17 cellular contexts compared by ENCODE assay signal in the genomic region with DNA sequence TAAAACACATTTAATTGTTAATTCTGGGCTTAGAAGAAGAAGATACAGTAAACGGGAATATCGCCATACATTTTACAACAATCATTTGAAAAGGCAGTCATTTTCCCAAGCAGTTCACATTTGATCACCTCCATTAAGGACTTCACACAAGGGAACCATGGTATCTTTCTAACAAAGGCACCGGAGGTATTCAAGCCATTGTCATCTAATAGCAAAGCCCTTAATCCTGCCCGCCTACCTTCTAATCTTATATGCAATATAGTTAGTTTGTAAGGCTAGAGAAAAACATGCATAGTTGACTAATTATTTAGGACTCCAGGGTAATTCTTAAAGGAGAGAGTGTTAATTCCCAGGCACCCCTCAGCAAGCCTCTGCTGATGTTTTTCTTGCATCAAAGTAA.
DNase-seq lines count a peak whose midpoint lies in the region; ATAC-seq and TF ChIP-seq lines count a peak whose summit lies in the region.
"Had no signal": no experiment of that assay in that cellular context is flagged by ENCODE, and none has a peak within 500 bp of the region (broad histone marks: within the 10 kb centered on the region; RNA-seq: fewer than 3 reads in every experiment).

No MANE protein-coding gene starts in this region.

- no peak overlapping the region for H2BK12ac ChIP-seq in neuronal stem cell (ENCODE audit: low read length)

- no peaks in the 10 kb centered on the region for H3K79me2 ChIP-seq in mesendoderm (ENCODE audit: control insufficient read depth, insufficient read depth, low read length)

- H3K27me3 Mint-ChIP-seq in activated T-cell treated with anti-CD3 and anti-CD28 coated beads, Interleukin-2, amount 50 U/mL, for 4 hours (ENCODE audit: low read depth), result peaks cover 17% of the 10 kb centered on the region

- no peak overlapping the region for H4K91ac ChIP-seq in neuronal stem cell (ENCODE audit: low read depth, low read length, poor library complexity)

- TF ChIP-seq POLR2A in Peyer's patch (IDR thresholded peaks at IDR 0.05), result no peak

- H3K14ac ChIP-seq in neuronal stem cell (ENCODE audit: low read length), result no peak overlapping the region

- peaks cover 8% of the 10 kb centered on the region for H3K9me3 Mint-ChIP-seq in activated T-cell treated with anti-CD3 and anti-CD28 coated beads, Interleukin-2, amount 50 U/mL, for 4 hours
- H3K9me3 Mint-ChIP-seq: CD4-positive, alpha-beta T cell; CD8-positive, alpha-beta T cell had no signal

- H2BK15ac ChIP-seq in mesendoderm (replicated peaks; ENCODE audit: low read depth), result no peak overlapping the region
- no peak overlapping the region for H2BK15ac ChIP-seq in neuronal stem cell (ENCODE audit: low read length)

- H3K4ac ChIP-seq in mesendoderm (ENCODE audit: low read depth, low read length), result no peak overlapping the region
- no peak overlapping the region for H3K4ac ChIP-seq in neuronal stem cell (ENCODE audit: low read length)

- no peak overlapping the region for H2BK120ac ChIP-seq in mesendoderm (ENCODE audit: low read depth, low read length)
- H2BK120ac ChIP-seq in neuronal stem cell (ENCODE audit: low read depth, low read length), result no peak overlapping the region

- no CpG with 5 or more reads among the region's 4 CpGs for WGBS in mesendoderm (ENCODE audit: extremely low coverage, insufficient coverage, low lambda C conversion rate)
- no CpG with 5 or more reads among the region's 4 CpGs for WGBS in neuronal stem cell (ENCODE audit: extremely low coverage in 2 of 2, insufficient read length in 2 of 2, insufficient replicate concordance in 1 of 2), 2 donors

- peak overlapping the region; percentile 9 for H3K27ac ChIP-seq in HUES48 (ENCODE audit: low read depth, low read length)
- H3K27ac ChIP-seq in mesendoderm (ENCODE audit: low read depth, low read length), result no peak overlapping the region
- H3K27ac ChIP-seq in neuronal stem cell (replicated peaks; ENCODE audit: low read length), result no peak overlapping the region
- no peak overlapping the region for H3K27ac ChIP-seq in Peyer's patch
- H3K27ac ChIP-seq: 22Rv1; A549; BLaER1 treated with 17β-estradiol and CSF1 and Interleukin-3, amounts not matched to agents 10 nM and 100 nM; C4-2B had no signal

- H3K4me2 ChIP-seq in mesendoderm (ENCODE audit: low read length) (no peak overlapping the region), neuronal stem cell (ENCODE audit: insufficient read depth, low read length, poor library complexity, severe bottlenecking) (no peak overlapping the region)
- H3K4me2 ChIP-seq: A549; BLaER1 treated with 17β-estradiol and CSF1 and Interleukin-3, amounts not matched to agents 10 nM and 100 nM had no signal

- H3K18ac ChIP-seq in mesendoderm (ENCODE audit: low read length), result no peak overlapping the region
- H3K18ac ChIP-seq in neuronal stem cell (ENCODE audit: low read length), result no peak overlapping the region

- TF ChIP-seq CTCF in Peyer's patch (IDR thresholded peaks at IDR 0.05), result no peak

- H2BK5ac ChIP-seq in mesendoderm (ENCODE audit: low read length), result no peak overlapping the region
- H2BK5ac ChIP-seq in neuronal stem cell (ENCODE audit: low read length), result no peak overlapping the region

- no peaks in the 10 kb centered on the region for H3K36me3 Mint-ChIP-seq in activated T-cell treated with anti-CD3 and anti-CD28 coated beads, Interleukin-2, amount 50 U/mL, for 4 hours (ENCODE audit: insufficient read depth)
- H3K36me3 Mint-ChIP-seq: CD8-positive, alpha-beta T cell had no signal

- DNase-seq in mesendoderm (peak; percentile 61), neuronal stem cell (ENCODE audit: low spot score) (peak; percentile 12), Peyer's patch (no peak)
- no peak for DNase-seq in activated T-cell treated with anti-CD3 and anti-CD28 coated beads, Interleukin-2, amount 50 U/mL, for 4 hours
- DNase-seq: AML-193; Caco-2; Calu3; CD4-positive, alpha-beta T cell; CD8-positive, alpha-beta T cell; DMS79 treated with DMSO at 0.1 percent for 48 hours; GF-D8 had no signal

- no peak overlapping the region for H3K4me3 Mint-ChIP-seq in activated T-cell treated with anti-CD3 and anti-CD28 coated beads, Interleukin-2, amount 50 U/mL, for 4 hours
- H3K4me3 Mint-ChIP-seq: B cell; CD4-positive, alpha-beta T cell; CD8-positive, alpha-beta T cell had no signal

- H3K27me3 ChIP-seq in HUES48 (ENCODE audit: control insufficient read depth, insufficient read depth, low read length) (no peaks in the 10 kb centered on the region), mesendoderm (ENCODE audit: insufficient read depth, low read length, poor library complexity) (no peaks in the 10 kb centered on the region), neuronal stem cell (ENCODE audit: control insufficient read depth in 3 of 3, insufficient read depth in 3 of 3, low read depth in 1 of 3, low read length in 3 of 3) (no peaks in the 10 kb centered on the region), Peyer's patch (no peaks in the 10 kb centered on the region)
- H3K27me3 ChIP-seq: BLaER1 treated with 17β-estradiol and CSF1 and Interleukin-3, amounts not matched to agents 10 nM and 100 nM had no signal

- H3K9me3 ChIP-seq in HUES48 (ENCODE audit: control insufficient read depth, insufficient read depth, low read length), result no peaks in the 10 kb centered on the region
- H3K9me3 ChIP-seq in neuronal stem cell (replicated peaks in 1 of 2; ENCODE audit: control insufficient read depth in 2 of 2, insufficient read depth in 1 of 2, low read depth in 1 of 2, low read length in 2 of 2), result no peaks in the 10 kb centered on the region
- H3K9me3 ChIP-seq in Peyer's patch, result no peaks in the 10 kb centered on the region
- H3K9me3 ChIP-seq: A549, Caco-2 had no signal

- no peak for ATAC-seq in activated T-cell treated with anti-CD3 and anti-CD28 coated beads, Interleukin-2, amount 50 U/mL, for 4 hours
- ATAC-seq: A549; CD8-positive, alpha-beta T cell had no signal

- no peak overlapping the region for H4K5ac ChIP-seq in mesendoderm (ENCODE audit: low read length)

- H3K9ac ChIP-seq in HUES48 (ENCODE audit: low read depth, low read length), result no peak overlapping the region
- H3K9ac ChIP-seq in mesendoderm (ENCODE audit: low read length), result no peak overlapping the region
- H3K9ac ChIP-seq in neuronal stem cell (ENCODE audit: low read depth, low read length, poor library complexity), result no peak overlapping the region
- H3K9ac ChIP-seq: BLaER1 treated with 17β-estradiol and CSF1 and Interleukin-3, amounts not matched to agents 10 nM and 100 nM had no signal

- H3K23ac ChIP-seq in mesendoderm (ENCODE audit: low read length) (no peak overlapping the region), neuronal stem cell (ENCODE audit: low read depth, low read length, poor library complexity) (no peak overlapping the region)

- H3K4me1 ChIP-seq in HUES48 (ENCODE audit: control insufficient read depth, insufficient read depth, low read length) (0 out of 2 replicates have a peak, but pooled peaks cover 3% of the 10 kb centered on the region), mesendoderm (ENCODE audit: control insufficient read depth, low read depth, low read length) (no peaks in the 10 kb centered on the region), neuronal stem cell (ENCODE audit: control insufficient read depth in 2 of 2, insufficient read depth in 1 of 2, low read depth in 1 of 2, low read length in 2 of 2) (peaks cover 0 to 4% of the 10 kb centered on the region in 2 donors), Peyer's patch (no peaks in the 10 kb centered on the region)
- H3K4me1 ChIP-seq: A549, Caco-2 had no signal

- no peaks in the 10 kb centered on the region for H3K79me1 ChIP-seq in mesendoderm (ENCODE audit: low read length)
- H3K79me1 ChIP-seq in neuronal stem cell (ENCODE audit: low read depth, low read length), result no peaks in the 10 kb centered on the region

- H2AK5ac ChIP-seq in mesendoderm (ENCODE audit: low read length), result no peak overlapping the region
- no peak overlapping the region for H2AK5ac ChIP-seq in neuronal stem cell (ENCODE audit: low read depth, low read length)

- H3K36me3 ChIP-seq in HUES48 (ENCODE audit: control insufficient read depth, insufficient read depth, low read length) (no peaks in the 10 kb centered on the region), mesendoderm (ENCODE audit: control insufficient read depth, insufficient read depth, low read length) (no peaks in the 10 kb centered on the region), neuronal stem cell (replicated peaks in 1 of 2; ENCODE audit: control insufficient read depth in 2 of 2, insufficient read depth in 2 of 2, low read length in 2 of 2) (no peaks in the 10 kb centered on the region), Peyer's patch (no peaks in the 10 kb centered on the region)
- H3K36me3 ChIP-seq: BLaER1 treated with 17β-estradiol and CSF1 and Interleukin-3, amounts not matched to agents 10 nM and 100 nM had no signal

- H3K4me3 ChIP-seq in HUES48 (ENCODE audit: low read depth, low read length), result no peak overlapping the region
- no peak overlapping the region for H3K4me3 ChIP-seq in mesendoderm (ENCODE audit: low read length)
- no peak overlapping the region for H3K4me3 ChIP-seq in neuronal stem cell (ENCODE audit: low read length in 2 of 2)
- H3K4me3 ChIP-seq in Peyer's patch, result no peak overlapping the region
- H3K4me3 ChIP-seq: A549; BLaER1 treated with 17β-estradiol and CSF1 and Interleukin-3, amounts not matched to agents 10 nM and 100 nM had no signal

- H3K4me1 Mint-ChIP-seq in activated T-cell treated with anti-CD3 and anti-CD28 coated beads, Interleukin-2, amount 50 U/mL, for 4 hours (ENCODE audit: low read depth), result no peaks in the 10 kb centered on the region
- H3K4me1 Mint-ChIP-seq: B cell had no signal

- no peak overlapping the region for H3K56ac ChIP-seq in mesendoderm (ENCODE audit: low read length)

- H2AFZ ChIP-seq in neuronal stem cell (ENCODE audit: low read length), result no peak overlapping the region

- H4K8ac ChIP-seq in mesendoderm (ENCODE audit: low read depth, low read length), result no peak overlapping the region
- H4K8ac ChIP-seq in neuronal stem cell (ENCODE audit: low read depth, low read length), result no peak overlapping the region

Comparison
In these comparisons a context has a peak if more than half of its experiments do, and no peak if none do; other contexts are left out.
1. DNase-seq: peak in mesendoderm (single experiment) and neuronal stem cell (single experiment); none in activated T-cell treated with anti-CD3 and anti-CD28 coated beads, Interleukin-2, amount 50 U/mL, for 4 hours (single experiment) and Peyer's patch (0 of 3).